In the genomic region with DNA sequence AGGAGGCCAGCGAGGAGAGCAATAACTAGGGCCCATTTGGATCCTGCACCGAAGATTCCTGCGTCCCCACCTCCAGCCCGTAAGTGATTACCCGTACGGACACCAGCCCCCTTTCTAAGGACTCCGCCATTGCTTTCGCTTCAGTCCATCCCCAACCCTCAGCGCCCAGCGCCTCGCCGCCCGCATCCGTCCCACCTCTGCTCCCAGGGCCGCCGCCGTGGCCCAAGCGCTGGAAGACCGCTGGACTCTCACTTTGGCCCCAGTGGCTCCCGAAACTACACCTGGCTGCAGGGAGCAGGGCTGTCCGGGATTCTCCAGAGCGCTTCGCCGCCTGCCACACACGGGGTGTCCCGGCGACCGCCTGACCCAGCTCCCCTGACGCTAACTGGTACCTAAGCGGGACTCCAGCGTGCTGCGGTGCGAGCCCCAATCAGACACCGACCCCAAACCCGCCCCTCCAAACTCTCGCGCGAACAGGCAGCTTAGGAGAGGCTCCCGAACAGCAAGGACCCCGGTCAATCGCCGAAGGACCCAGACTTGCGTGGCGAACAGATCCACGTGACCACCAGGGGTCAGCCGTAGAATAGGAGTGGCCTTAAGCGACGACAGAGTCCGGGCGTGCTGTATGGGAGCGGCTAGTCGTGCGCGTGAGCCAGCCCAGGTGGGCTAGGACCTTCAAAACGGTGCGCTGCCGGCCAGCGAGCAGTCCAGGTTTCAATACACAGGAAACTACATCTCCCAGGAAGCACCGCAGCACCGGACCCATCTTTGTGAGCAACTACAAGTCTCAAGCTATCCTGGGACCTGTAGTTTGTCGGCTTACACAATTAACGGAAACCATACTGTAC, we compare ENCODE assay signal across 8 cellular contexts. TPM values are rescaled to one million over a fixed set of nuclear protein-coding genes. Genes with fewer than 3 reads are reported as not detected.
A peak's percentile ranks its signal among the peaks of the same experiment; 100 is the strongest.
DNase-seq lines count a peak whose midpoint lies in the region; ATAC-seq, FAIRE-seq and TF ChIP-seq lines count a peak whose summit lies in the region.

CNPY2 (minus strand) TSS at position 363 of the 848 bp plus-strand sequence. CDS start 771 bp downstream, outside the sequence.

- H3K79me2 ChIP-seq in astrocyte (ENCODE audit: insufficient read depth, low read length), result peaks cover 25% of the 10 kb centered on the region

- H3K4me3 ChIP-seq in astrocyte (ENCODE audit: insufficient read depth, low read depth, low read length) (peak within 1 kb of the TSS; percentile 100), rectal smooth muscle tissue (ENCODE audit: low read length) (peak within 1 kb of the TSS; percentile 96), aorta (ENCODE audit: low read length in 2 of 2) (peak within 1 kb of the TSS; percentile 53 to 63)

- peak within 1 kb of the TSS; percentile 97 for H3K4me3 Mint-ChIP-seq in astrocyte (ENCODE audit: unreplicated experiment)

- peak within 1 kb of the TSS; percentile 88 for H3K27ac ChIP-seq in astrocyte (ENCODE audit: low read depth, low read length)
- H3K27ac ChIP-seq in rectal smooth muscle tissue (ENCODE audit: low read depth, low read length), result peak within 1 kb of the TSS; percentile 97
- peak within 1 kb of the TSS in 1 of 2 donors; percentile 30 for H3K27ac ChIP-seq in aorta (ENCODE audit: low read depth in 1 of 2, low read length in 2 of 2)

- peaks cover 4% of the 10 kb centered on the region for H3K4me1 Mint-ChIP-seq in astrocyte (ENCODE audit: low read depth, unreplicated experiment)

- peak within 1 kb of the TSS; percentile 99 for H3K4me2 ChIP-seq in astrocyte (ENCODE audit: low read length)

- H3K9me3 ChIP-seq in astrocyte (ENCODE audit: insufficient read depth, low read depth, low read length) (no peaks in the 10 kb centered on the region), aorta (ENCODE audit: control insufficient read depth, low read length) (no peaks in the 10 kb centered on the region)

- TF ChIP-seq CTCF in astrocyte (IDR thresholded peaks at IDR 0.05; ENCODE audit: insufficient read depth, low read depth, low read length), result no peak

- peak; percentile 85 for TF ChIP-seq POLR2A in GM18505 (IDR thresholded peaks at IDR 0.05; ENCODE audit: borderline replicate concordance, extremely low read depth, insufficient read depth, insufficient read length)

- H3K36me3 Mint-ChIP-seq in astrocyte (ENCODE audit: low read depth, unreplicated experiment), result peaks cover 6% of the 10 kb centered on the region

- peak; percentile 96 for DNase-seq in NCI-H2029 (lab: John Stamatoyannopoulos, UW)
- peak; percentile 93 for DNase-seq in T-helper 22 cell (ENCODE audit: low read depth)
- peak; percentile 97 for DNase-seq in astrocyte (ENCODE audit: low read depth)
- peak; percentile 95 for DNase-seq in hepatic stellate cell (ENCODE audit: low spot score)
- DNase-seq in aorta, result peak; percentile 98

- peak within 1 kb of the TSS; percentile 95 for H3K27ac Mint-ChIP-seq in astrocyte (ENCODE audit: unreplicated experiment)

- no peaks in the 10 kb centered on the region for H3K27me3 Mint-ChIP-seq in astrocyte (ENCODE audit: low read depth, unreplicated experiment)

- intact Hi-C loops in aorta (cut with DNase I), result loop anchor here in 1 of 2 donors (2.0 to 10.0 kb wide), 2 partner anchors 15 to 149 kb away; partner anchors contain the start of genes CS and SPRYD4

- no peaks in the 10 kb centered on the region for H3K9me3 Mint-ChIP-seq in astrocyte (ENCODE audit: unreplicated experiment)

- 0 to 1% methylated on average over 62 of the region's 62 CpGs for WGBS in aorta, 2 donors

- H3K9ac ChIP-seq in astrocyte (ENCODE audit: low read length) (peak within 1 kb of the TSS; percentile 99), rectal smooth muscle tissue (ENCODE audit: low read length) (peak within 1 kb of the TSS; percentile 69)

- no peaks in the 10 kb centered on the region for H4K20me1 ChIP-seq in astrocyte (ENCODE audit: insufficient read depth, low read length)

- H3K4me1 ChIP-seq in astrocyte (ENCODE audit: insufficient read depth, low read length) (peaks cover 9% of the 10 kb centered on the region), rectal smooth muscle tissue (ENCODE audit: control insufficient read depth, insufficient read depth, low read length) (peaks cover 7% of the 10 kb centered on the region), aorta (ENCODE audit: control insufficient read depth in 1 of 2, insufficient read depth in 2 of 2, low read length in 2 of 2) (no peaks in the 10 kb centered on the region)

- H3K27me3 ChIP-seq in astrocyte (ENCODE audit: insufficient read depth, low read length), result no peaks in the 10 kb centered on the region
- no peaks in the 10 kb centered on the region for H3K27me3 ChIP-seq in rectal smooth muscle tissue (ENCODE audit: control insufficient read depth, insufficient read depth, low read length)
- H3K27me3 ChIP-seq in aorta (ENCODE audit: control insufficient read depth in 1 of 2, insufficient read depth in 2 of 2, low read length in 1 of 2), result no peaks in the 10 kb centered on the region

- peaks cover 14% of the 10 kb centered on the region for H3K36me3 ChIP-seq in astrocyte (ENCODE audit: insufficient read depth, low read length)
- peaks cover 9% of the 10 kb centered on the region for H3K36me3 ChIP-seq in rectal smooth muscle tissue (ENCODE audit: control insufficient read depth, insufficient read depth, low read length)
- peaks cover 0 to 2% of the 10 kb centered on the region in 2 donors for H3K36me3 ChIP-seq in aorta (ENCODE audit: control insufficient read depth in 1 of 2, insufficient read depth in 2 of 2, low read length in 1 of 2)

- FAIRE-seq in astrocyte (lab: Jason Lieb, UNC), result peak; percentile 65

- peak within 1 kb of the TSS; percentile 77 for H2AFZ ChIP-seq in astrocyte (ENCODE audit: low read depth, low read length)

- ATAC-seq in GM18505 (IDR thresholded peaks at IDR 0.05; ENCODE audit: unreplicated experiment) (peak; percentile 87), HG02973 (IDR thresholded peaks at IDR 0.05; ENCODE audit: unreplicated experiment) (peak; percentile 84), aorta (ENCODE audit: low FRiP score) (peak; percentile 97)

RNA-seq across cellular contexts. Expression of gene CNPY2, which starts in this region (rescaled TPM):
- total RNA-seq in astrocyte (187 and 202 TPM in 2 replicates), aorta (10 to 100 TPM; 72.2 to 92.0 TPM)
- 100 to 1,000 TPM in 1 of 2 donors, 10 to 100 TPM in 1; 96.2 to 149 TPM for polyA plus RNA-seq in aorta
